Comparison of ENCODE assay signal across 12 cellular contexts in genomic region chr1:31699341-31699891, GRCh38. TPM values are rescaled to one million over a fixed set of nuclear protein-coding genes. Genes with fewer than 3 reads are reported as not detected.
DNase-seq lines count a peak whose midpoint lies in the region; ATAC-seq and TF ChIP-seq lines count a peak whose summit lies in the region.
"Had no signal": no experiment of that assay in that cellular context is flagged by ENCODE, and none has a peak within 500 bp of the region (broad histone marks: within the 10 kb centered on the region; RNA-seq: fewer than 3 reads in every experiment).

No MANE protein-coding gene starts in this region.

- H3K27ac Mint-ChIP-seq in stimulated activated naive CD8-positive, alpha-beta T cell treated with anti-CD3 and anti-CD28 coated beads, Interleukin-15, Interleukin-2, amounts not matched to agents 100 ng/mL and 50 ng/mL, for 24 hours, result no peak overlapping the region
- no peak overlapping the region for H3K27ac Mint-ChIP-seq in activated B cell treated with CpG ODN at 0.5 μM for 24 hours
- H3K27ac Mint-ChIP-seq: activated naive CD4-positive, alpha-beta T cell treated with anti-CD3 and anti-CD28 coated beads, Interleukin-2, amount 50 U/mL, for 24 hours; CD4-positive, alpha-beta T cell had no signal

- no peak overlapping the region for H2BK120ac ChIP-seq in mesenchymal stem cell (ENCODE audit: low read depth, low read length)

- H2BK15ac ChIP-seq in mesenchymal stem cell (ENCODE audit: low read depth, poor library complexity, severe bottlenecking), result peak overlapping the region; percentile 4

- H4K91ac ChIP-seq in mesenchymal stem cell (ENCODE audit: low read length), result peak overlapping the region; percentile 32

- H3K4me2 ChIP-seq in mesenchymal stem cell (ENCODE audit: low read length, poor library complexity, severe bottlenecking), result no peak overlapping the region

- DNase-seq in stimulated activated naive CD8-positive, alpha-beta T cell treated with anti-CD3 and anti-CD28 coated beads, Interleukin-15, Interleukin-2, amounts not matched to agents 100 U/mL and 50 U/mL, for 24 hours, result no peak
- no peak for DNase-seq in activated B cell treated with CpG ODN at 0.5 μM for 24 hours
- no peak for DNase-seq in mesenchymal stem cell
- no peak for DNase-seq in HPDE6-E6E7 (ENCODE audit: extremely low spot score)
- no peak for DNase-seq in AG20443 (ENCODE audit: low spot score)
- no peak for DNase-seq in hypothalamus (lab: John Stamatoyannopoulos, UW)
- DNase-seq: NCI-H1048, nucleus accumbens had no signal

- H3K14ac ChIP-seq in mesenchymal stem cell (ENCODE audit: low read length in 2 of 2), result peak overlapping the region in 1 of 2 experiments; percentile 36

- H3K27ac ChIP-seq in mesenchymal stem cell (ENCODE audit: low read length, poor library complexity, severe bottlenecking), result no peak overlapping the region

- POLR2A ChIA-PET in activated B cell treated with CpG ODN at 0.5 μM for 24 hours (lab: Charles Lee), result no interaction called here

- H3K4me1 ChIP-seq in mesenchymal stem cell (ENCODE audit: control insufficient read depth, insufficient read depth, low read depth, low read length), result peaks cover 58% of the 10 kb centered on the region

- H2AFZ ChIP-seq in mesenchymal stem cell (ENCODE audit: low read depth, low read length), result no peak overlapping the region

- peak overlapping the region; percentile 63 for H2AK5ac ChIP-seq in mesenchymal stem cell (ENCODE audit: low read length, severe bottlenecking)

- no peak overlapping the region for H3K9ac ChIP-seq in mesenchymal stem cell (ENCODE audit: low read length)

- CTCF ChIA-PET in activated B cell treated with CpG ODN at 0.5 μM for 24 hours (lab: Charles Lee), result no interaction called here

- H3K4me1 Mint-ChIP-seq in stimulated activated naive CD8-positive, alpha-beta T cell treated with anti-CD3 and anti-CD28 coated beads, Interleukin-15, Interleukin-2, amounts not matched to agents 100 ng/mL and 50 ng/mL, for 24 hours (ENCODE audit: low read depth), result peaks cover 24% of the 10 kb centered on the region
- H3K4me1 Mint-ChIP-seq in activated B cell treated with CpG ODN at 0.5 μM for 24 hours, result peaks cover 15% of the 10 kb centered on the region

- no peak overlapping the region for H3K23ac ChIP-seq in mesenchymal stem cell (ENCODE audit: low read length in 2 of 2)

- TF ChIP-seq CTCF in activated B cell treated with CpG ODN at 0.5 μM for 24 hours (IDR thresholded peaks at IDR 0.05), result no peak

- peaks cover 18% of the 10 kb centered on the region for H3K27me3 Mint-ChIP-seq in stimulated activated naive CD8-positive, alpha-beta T cell treated with anti-CD3 and anti-CD28 coated beads, Interleukin-15, Interleukin-2, amounts not matched to agents 100 ng/mL and 50 ng/mL, for 24 hours
- H3K27me3 Mint-ChIP-seq in activated B cell treated with CpG ODN at 0.5 μM for 24 hours, result peaks cover 14% of the 10 kb centered on the region

- ATAC-seq in stimulated activated naive CD8-positive, alpha-beta T cell treated with anti-CD3 and anti-CD28 coated beads, Interleukin-15, Interleukin-2, amounts not matched to agents 100 U/mL and 50 U/mL, for 24 hours, result no peak
- ATAC-seq in activated B cell treated with CpG ODN at 0.5 μM for 24 hours (ENCODE audit: low read depth), result peak; percentile 58
- ATAC-seq in GM19395 (IDR thresholded peaks at IDR 0.05; ENCODE audit: unreplicated experiment), result no peak

- H4K8ac ChIP-seq in mesenchymal stem cell (ENCODE audit: low read length), result no peak overlapping the region

- no peak overlapping the region for H3K4me3 ChIP-seq in mesenchymal stem cell (ENCODE audit: insufficient read depth in 1 of 2, low read depth in 1 of 2, low read length in 2 of 2)

- no peak overlapping the region for H2BK5ac ChIP-seq in mesenchymal stem cell (ENCODE audit: low read depth, low read length, poor library complexity, severe bottlenecking)

- peaks cover 2% of the 10 kb centered on the region for H3K79me1 ChIP-seq in mesenchymal stem cell (replicated peaks; ENCODE audit: low read length, poor library complexity, severe bottlenecking)

- H3K9me3 ChIP-seq in mesenchymal stem cell (ENCODE audit: control insufficient read depth, low read length), result no peaks in the 10 kb centered on the region

- no peak overlapping the region for H3K18ac ChIP-seq in mesenchymal stem cell (ENCODE audit: low read depth in 1 of 2, low read length in 2 of 2)

- H3K9me3 Mint-ChIP-seq in stimulated activated naive CD8-positive, alpha-beta T cell treated with anti-CD3 and anti-CD28 coated beads, Interleukin-15, Interleukin-2, amounts not matched to agents 100 ng/mL and 50 ng/mL, for 24 hours, result no peaks in the 10 kb centered on the region
- H3K9me3 Mint-ChIP-seq in activated B cell treated with CpG ODN at 0.5 μM for 24 hours, result no peaks in the 10 kb centered on the region
- H3K9me3 Mint-ChIP-seq: activated naive CD4-positive, alpha-beta T cell treated with anti-CD3 and anti-CD28 coated beads, Interleukin-2, amount 50 U/mL, for 24 hours; CD4-positive, alpha-beta T cell had no signal

- no peaks in the 10 kb centered on the region for H3K36me3 Mint-ChIP-seq in stimulated activated naive CD8-positive, alpha-beta T cell treated with anti-CD3 and anti-CD28 coated beads, Interleukin-15, Interleukin-2, amounts not matched to agents 100 ng/mL and 50 ng/mL, for 24 hours (ENCODE audit: low read depth)
- H3K36me3 Mint-ChIP-seq in activated B cell treated with CpG ODN at 0.5 μM for 24 hours (ENCODE audit: low read depth), result no peaks in the 10 kb centered on the region
- H3K36me3 Mint-ChIP-seq: activated naive CD4-positive, alpha-beta T cell treated with anti-CD3 and anti-CD28 coated beads, Interleukin-2, amount 50 U/mL, for 24 hours had no signal

- H3K4me3 Mint-ChIP-seq in stimulated activated naive CD8-positive, alpha-beta T cell treated with anti-CD3 and anti-CD28 coated beads, Interleukin-15, Interleukin-2, amounts not matched to agents 100 ng/mL and 50 ng/mL, for 24 hours, result peak overlapping the region; percentile 43
- no peak overlapping the region for H3K4me3 Mint-ChIP-seq in activated B cell treated with CpG ODN at 0.5 μM for 24 hours
- H3K4me3 Mint-ChIP-seq: activated naive CD4-positive, alpha-beta T cell treated with anti-CD3 and anti-CD28 coated beads, Interleukin-2, amount 50 U/mL, for 24 hours; CD4-positive, alpha-beta T cell had no signal

- peak overlapping the region; percentile 42 to 96 for H2BK12ac ChIP-seq in mesenchymal stem cell (ENCODE audit: low read length in 2 of 2)

- peak overlapping the region in 1 of 2 experiments; percentile 58 for H3K4ac ChIP-seq in mesenchymal stem cell (ENCODE audit: low read depth in 1 of 2, low read length in 2 of 2)

- intact Hi-C loops in activated B cell treated with CpG ODN at 0.5 μM for 24 hours (cut with micrococcal nuclease), result no loop called here

- H3K36me3 ChIP-seq in mesenchymal stem cell (ENCODE audit: control insufficient read depth in 1 of 2, insufficient read depth in 2 of 2, low read depth in 1 of 2, low read length in 2 of 2), result peaks cover 46 to 57% of the 10 kb centered on the region in 2 experiments

- 88% methylated on average over 10 of the region's 10 CpGs for WGBS in mesenchymal stem cell

- no peaks in the 10 kb centered on the region for H3K27me3 ChIP-seq in mesenchymal stem cell (ENCODE audit: control insufficient read depth in 1 of 2, insufficient read depth in 1 of 2, low read length in 2 of 2)

RNA-seq across cellular contexts. Expression of gene COL16A1, which starts 4.4 kb away (rescaled TPM):
- 0.17 and 0.31 TPM in 2 replicates for total RNA-seq in activated B cell treated with CpG ODN at 0.5 μM for 24 hours
- 20.9 TPM for polyA plus RNA-seq in mesenchymal stem cell (2013, experiment 1 of 2)
- 18.3 TPM for polyA plus RNA-seq in mesenchymal stem cell (2013, experiment 2 of 2)
- total RNA-seq: CD4-positive, alpha-beta T cell had no signal

RNA-seq across cellular contexts. Expression of gene PEF1, which starts 54.7 kb away (rescaled TPM):
- total RNA-seq in activated B cell treated with CpG ODN at 0.5 μM for 24 hours, result 58.0 and 61.1 TPM in 2 replicates
- 56.0 TPM for polyA plus RNA-seq in mesenchymal stem cell (2013, experiment 1 of 2)
- 55.6 TPM for polyA plus RNA-seq in mesenchymal stem cell (2013, experiment 2 of 2)
